Comparison of ENCODE assay signal across 1 cellular context in the genomic region with DNA sequence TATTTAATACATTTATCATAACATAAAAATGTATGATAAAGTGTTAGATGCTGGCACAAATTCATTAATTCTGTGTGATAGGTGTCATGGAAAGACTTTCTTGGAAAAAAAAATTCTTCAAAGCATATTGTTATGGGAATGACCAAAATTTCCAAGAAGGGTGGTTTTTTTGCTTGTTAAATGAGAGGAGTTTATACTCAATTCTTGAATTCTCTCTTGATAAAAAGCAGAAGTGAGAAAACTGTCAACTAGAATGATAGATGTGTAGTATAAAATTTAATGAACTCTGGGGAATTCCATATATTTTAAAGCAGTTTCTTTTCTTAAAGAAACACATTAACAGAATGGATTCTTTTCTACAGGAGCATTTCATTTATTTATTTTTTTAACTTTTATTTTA.
A peak's percentile ranks its signal among the peaks of the same experiment; 100 is the strongest.
TF ChIP-seq lines count a peak whose summit lies in the region.

No MANE protein-coding gene starts in this region.

TF ChIP-seq in GM12878, 131 proteins besides CTCF, POLR2A, EP300 and RAD21 (continued from another document and continues in another):
- no peak for TF ChIP-seq ZBTB4 (CRISPR knock-in tag; IDR thresholded peaks at IDR 0.05)
- TF ChIP-seq MEF2B (IDR thresholded peaks at IDR 0.05; ENCODE audit: partially characterized antibody, poor library complexity, severe bottlenecking): peak; percentile 79
- no peak for TF ChIP-seq SRF (IDR thresholded peaks at IDR 0.05; ENCODE audit: low read depth in 2 of 2, low read length in 2 of 2)
- TF ChIP-seq HCFC1 (IDR thresholded peaks at IDR 0.05; ENCODE audit: low read length): no peak
- TF ChIP-seq KAT2A (conservative IDR thresholded peaks at IDR 0.05; ENCODE audit: control insufficient read depth, low read depth, low read length): no peak
- peak; percentile 99 for TF ChIP-seq DPF2 (IDR thresholded peaks at IDR 0.05)
- TF ChIP-seq ESRRA (IDR thresholded peaks at IDR 0.05; ENCODE audit: low read length): no peak
- 0 out of 2 replicates have a peak, but pooled peaks have one; percentile 29 for TF ChIP-seq MEF2A (IDR thresholded peaks at IDR 0.05; ENCODE audit: insufficient read depth, low read depth, low read length)
- TF ChIP-seq NRF1 (conservative IDR thresholded peaks at IDR 0.05; ENCODE audit: low read depth, low read length): no peak
- no peak for TF ChIP-seq CREB1 (IDR thresholded peaks at IDR 0.05; ENCODE audit: low read depth)
- TF ChIP-seq SMAD1 (IDR thresholded peaks at IDR 0.05; ENCODE audit: low read depth, partially characterized antibody): no peak
- no peak for TF ChIP-seq SIN3A (IDR thresholded peaks at IDR 0.05; ENCODE audit: low read depth, low read length)
- no peak for TF ChIP-seq TARDBP (IDR thresholded peaks at IDR 0.05; ENCODE audit: borderline replicate concordance)
- no peak for TF ChIP-seq CBX3 (IDR thresholded peaks at IDR 0.05; ENCODE audit: borderline replicate concordance, low read depth)
- TF ChIP-seq BRCA1 (IDR thresholded peaks at IDR 0.05; ENCODE audit: low read depth, low read length): no peak
- TF ChIP-seq E4F1 (IDR thresholded peaks at IDR 0.05; ENCODE audit: borderline replicate concordance, partially characterized antibody): no peak
- TF ChIP-seq, protein P1, sequence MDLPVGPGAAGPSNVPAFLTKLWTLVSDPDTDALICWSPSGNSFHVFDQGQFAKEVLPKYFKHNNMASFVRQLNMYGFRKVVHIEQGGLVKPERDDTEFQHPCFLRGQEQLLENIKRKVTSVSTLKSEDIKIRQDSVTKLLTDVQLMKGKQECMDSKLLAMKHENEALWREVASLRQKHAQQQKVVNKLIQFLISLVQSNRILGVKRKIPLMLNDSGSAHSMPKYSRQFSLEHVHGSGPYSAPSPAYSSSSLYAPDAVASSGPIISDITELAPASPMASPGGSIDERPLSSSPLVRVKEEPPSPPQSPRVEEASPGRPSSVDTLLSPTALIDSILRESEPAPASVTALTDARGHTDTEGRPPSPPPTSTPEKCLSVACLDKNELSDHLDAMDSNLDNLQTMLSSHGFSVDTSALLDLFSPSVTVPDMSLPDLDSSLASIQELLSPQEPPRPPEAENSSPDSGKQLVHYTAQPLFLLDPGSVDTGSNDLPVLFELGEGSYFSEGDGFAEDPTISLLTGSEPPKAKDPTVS (IDR thresholded peaks at IDR 0.05; ENCODE audit: low read depth, low read length): no peak
- TF ChIP-seq, protein P2, sequence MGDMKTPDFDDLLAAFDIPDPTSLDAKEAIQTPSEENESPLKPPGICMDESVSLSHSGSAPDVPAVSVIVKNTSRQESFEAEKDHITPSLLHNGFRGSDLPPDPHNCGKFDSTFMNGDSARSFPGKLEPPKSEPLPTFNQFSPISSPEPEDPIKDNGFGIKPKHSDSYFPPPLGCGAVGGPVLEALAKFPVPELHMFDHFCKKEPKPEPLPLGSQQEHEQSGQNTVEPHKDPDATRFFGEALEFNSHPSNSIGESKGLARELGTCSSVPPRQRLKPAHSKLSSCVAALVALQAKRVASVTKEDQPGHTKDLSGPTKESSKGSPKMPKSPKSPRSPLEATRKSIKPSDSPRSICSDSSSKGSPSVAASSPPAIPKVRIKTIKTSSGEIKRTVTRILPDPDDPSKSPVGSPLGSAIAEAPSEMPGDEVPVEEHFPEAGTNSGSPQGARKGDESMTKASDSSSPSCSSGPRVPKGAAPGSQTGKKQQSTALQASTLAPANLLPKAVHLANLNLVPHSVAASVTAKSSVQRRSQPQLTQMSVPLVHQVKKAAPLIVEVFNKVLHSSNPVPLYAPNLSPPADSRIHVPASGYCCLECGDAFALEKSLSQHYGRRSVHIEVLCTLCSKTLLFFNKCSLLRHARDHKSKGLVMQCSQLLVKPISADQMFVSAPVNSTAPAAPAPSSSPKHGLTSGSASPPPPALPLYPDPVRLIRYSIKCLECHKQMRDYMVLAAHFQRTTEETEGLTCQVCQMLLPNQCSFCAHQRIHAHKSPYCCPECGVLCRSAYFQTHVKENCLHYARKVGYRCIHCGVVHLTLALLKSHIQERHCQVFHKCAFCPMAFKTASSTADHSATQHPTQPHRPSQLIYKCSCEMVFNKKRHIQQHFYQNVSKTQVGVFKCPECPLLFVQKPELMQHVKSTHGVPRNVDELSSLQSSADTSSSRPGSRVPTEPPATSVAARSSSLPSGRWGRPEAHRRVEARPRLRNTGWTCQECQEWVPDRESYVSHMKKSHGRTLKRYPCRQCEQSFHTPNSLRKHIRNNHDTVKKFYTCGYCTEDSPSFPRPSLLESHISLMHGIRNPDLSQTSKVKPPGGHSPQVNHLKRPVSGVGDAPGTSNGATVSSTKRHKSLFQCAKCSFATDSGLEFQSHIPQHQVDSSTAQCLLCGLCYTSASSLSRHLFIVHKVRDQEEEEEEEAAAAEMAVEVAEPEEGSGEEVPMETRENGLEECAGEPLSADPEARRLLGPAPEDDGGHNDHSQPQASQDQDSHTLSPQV (IDR thresholded peaks at IDR 0.05): no peak
- no peak for TF ChIP-seq ZNF622 (IDR thresholded peaks at IDR 0.05)
- no peak for TF ChIP-seq SMARCA5 (IDR thresholded peaks at IDR 0.05)
- no peak for TF ChIP-seq MTA3 (IDR thresholded peaks at IDR 0.05; ENCODE audit: borderline replicate concordance, low read length)
- TF ChIP-seq MTA2 (IDR thresholded peaks at IDR 0.05; ENCODE audit: low read depth): peak; percentile 98
- TF ChIP-seq SPI1 (IDR thresholded peaks at IDR 0.05; ENCODE audit: borderline replicate concordance, insufficient read depth, low read depth, low read length): peak; percentile 91
- TF ChIP-seq SUZ12 (IDR thresholded peaks at IDR 0.05; ENCODE audit: unreplicated experiment): no peak
- peak; percentile 100 for TF ChIP-seq RELB (IDR thresholded peaks at IDR 0.05; ENCODE audit: low read depth)
- TF ChIP-seq ZNF384 (IDR thresholded peaks at IDR 0.05; ENCODE audit: borderline replicate concordance, low read depth, low read length): peak; percentile 43; the same call in 1 of the 2 replicates
- peak; percentile 64; the same call in 1 of the 2 replicates for TF ChIP-seq IRF4 (IDR thresholded peaks at IDR 0.05; ENCODE audit: low read depth, low read length)
- no peak for TF ChIP-seq CUX1 (IDR thresholded peaks at IDR 0.05; ENCODE audit: insufficient replicate concordance, low read depth, low read length)
- TF ChIP-seq PAX8 (IDR thresholded peaks at IDR 0.05): no peak
- peak; percentile 74; the same call in 1 of the 2 replicates for TF ChIP-seq RUNX3 (IDR thresholded peaks at IDR 0.05; ENCODE audit: low read length)
- TF ChIP-seq CHD4 (IDR thresholded peaks at IDR 0.05): no peak
- 0 out of 2 replicates have a peak, but pooled peaks have one; percentile 31 for TF ChIP-seq PML (IDR thresholded peaks at IDR 0.05; ENCODE audit: low read length)
- no peak for TF ChIP-seq MLLT1 (IDR thresholded peaks at IDR 0.05)
- TF ChIP-seq ZNF217 (IDR thresholded peaks at IDR 0.05): 0 out of 2 replicates have a peak, but pooled peaks have one; percentile 46
- TF ChIP-seq IKZF2 (IDR thresholded peaks at IDR 0.05): peak; percentile 99
